ENCODE assay signal across 17 cellular contexts in genomic region chr21:27571706-27572105, GRCh38.
DNase-seq lines count a peak whose midpoint lies in the region; ATAC-seq and TF ChIP-seq lines count a peak whose summit lies in the region.
"Had no signal": no experiment of that assay in that cellular context is flagged by ENCODE, and none has a peak within 500 bp of the region (broad histone marks: within the 10 kb centered on the region; RNA-seq: fewer than 3 reads in every experiment).

No MANE protein-coding gene starts in this region.

- H3K4me1 Mint-ChIP-seq in CD4-positive, alpha-beta T cell (ENCODE audit: low read depth) = no peaks in the 10 kb centered on the region
- H3K4me1 Mint-ChIP-seq: CD4-positive, alpha-beta memory T cell had no signal

- H3K36me3 ChIP-seq in SJCRH30 = no peaks in the 10 kb centered on the region
- H3K36me3 ChIP-seq in psoas muscle (ENCODE audit: insufficient read depth in 1 of 2, low read depth in 1 of 2) = no peaks in the 10 kb centered on the region
- no peaks in the 10 kb centered on the region for H3K36me3 ChIP-seq in H7 (replicated peaks; ENCODE audit: control insufficient read depth, insufficient read depth, low read length)
- H3K36me3 ChIP-seq: Peyer's patch, sigmoid colon had no signal

- H3K27ac Mint-ChIP-seq in CD4-positive, alpha-beta T cell = no peak overlapping the region
- H3K27ac Mint-ChIP-seq: CD4-positive, alpha-beta memory T cell; effector memory CD8-positive, alpha-beta T cell; stimulated activated naive CD8-positive, alpha-beta T cell treated with anti-CD3 and anti-CD28 coated beads, Interleukin-15, Interleukin-2, amounts not matched to agents 100 ng/mL and 50 ng/mL, for 24 hours had no signal

- intact Hi-C loops in psoas muscle (cut with DNase I) = no loop called here
- intact Hi-C loops in CD4-positive, alpha-beta T cell (cut with DNase I, micrococcal nuclease) = no loop called here

- H3K9me3 Mint-ChIP-seq in CD4-positive, alpha-beta T cell = no peaks in the 10 kb centered on the region
- H3K9me3 Mint-ChIP-seq: stimulated activated naive CD8-positive, alpha-beta T cell treated with anti-CD3 and anti-CD28 coated beads, Interleukin-15, Interleukin-2, amounts not matched to agents 100 ng/mL and 50 ng/mL, for 24 hours had no signal

- ATAC-seq in psoas muscle = peak; percentile 56 to 79 (median 72)
- ATAC-seq in CD4-positive, alpha-beta T cell (ENCODE audit: poor library complexity) = no peak
- ATAC-seq: body of pancreas; effector memory CD8-positive, alpha-beta T cell had no signal

- no peaks in the 10 kb centered on the region for H3K36me3 Mint-ChIP-seq in CD4-positive, alpha-beta T cell (ENCODE audit: low read depth)
- H3K36me3 Mint-ChIP-seq: CD4-positive, alpha-beta memory T cell had no signal

- peaks cover 10% of the 10 kb centered on the region for H3K9me3 ChIP-seq in SJCRH30 (replicated peaks)
- no peaks in the 10 kb centered on the region for H3K9me3 ChIP-seq in psoas muscle
- no peaks in the 10 kb centered on the region for H3K9me3 ChIP-seq in CD4-positive, alpha-beta T cell (ENCODE audit: control insufficient read depth, low read length)
- H3K9me3 ChIP-seq: body of pancreas, Peyer's patch, sigmoid colon had no signal

- H3K4me3 ChIP-seq in SJCRH30 (no peak overlapping the region), fibroblast of mammary gland (ENCODE audit: control insufficient read depth, low read depth, low read length) (no peak overlapping the region), psoas muscle (no peak overlapping the region), H7 (ENCODE audit: insufficient read depth, low read depth, low read length) (no peak overlapping the region)
- H3K4me3 ChIP-seq: body of pancreas, hepatocyte, Peyer's patch, sigmoid colon had no signal

- H3K4me1 ChIP-seq in SJCRH30 (peaks cover 47% of the 10 kb centered on the region), psoas muscle (peaks cover 18% of the 10 kb centered on the region)
- H3K4me1 ChIP-seq: body of pancreas, Peyer's patch had no signal

- CTCF ChIA-PET in CD4-positive, alpha-beta T cell (lab: Charles Lee) = no interaction called here

- POLR2A ChIA-PET in CD4-positive, alpha-beta T cell (lab: Charles Lee) = no interaction called here

- H3K27me3 ChIP-seq in SJCRH30 = no peaks in the 10 kb centered on the region
- H3K27me3 ChIP-seq in psoas muscle (ENCODE audit: insufficient read depth in 3 of 3, low read length in 2 of 3) = no peaks in the 10 kb centered on the region
- H3K27me3 ChIP-seq in H7 (ENCODE audit: control insufficient read depth, insufficient read depth, low read length) = no peaks in the 10 kb centered on the region
- no peaks in the 10 kb centered on the region for H3K27me3 ChIP-seq in CD4-positive, alpha-beta T cell (ENCODE audit: control insufficient read depth, insufficient read depth, low read length)
- H3K27me3 ChIP-seq: body of pancreas, hepatocyte, Peyer's patch, sigmoid colon had no signal

- no peaks in the 10 kb centered on the region for H3K27me3 Mint-ChIP-seq in CD4-positive, alpha-beta T cell
- H3K27me3 Mint-ChIP-seq: effector memory CD8-positive, alpha-beta T cell; stimulated activated naive CD8-positive, alpha-beta T cell treated with anti-CD3 and anti-CD28 coated beads, Interleukin-15, Interleukin-2, amounts not matched to agents 100 ng/mL and 50 ng/mL, for 24 hours had no signal

- DNase-seq in ELR (ENCODE audit: low read depth) (peak; percentile 89), SJCRH30 (peak in 1 of 2 experiments; percentile 32), fibroblast of mammary gland (ENCODE audit: low read depth) (peak; percentile 70), psoas muscle (no peak), HuH-7.5 (ENCODE audit: low spot score) (no peak), H7 (no peak), SK-N-DZ (ENCODE audit: low spot score) (no peak)
- DNase-seq in CD4-positive, alpha-beta T cell = no peak
- DNase-seq: activated effector memory CD4-positive, alpha-beta T cell treated with anti-CD3 and anti-CD28 coated beads, Interleukin-2, amount 50 U/mL, for 16 hours; body of pancreas; CD4-positive, alpha-beta memory T cell; effector memory CD8-positive, alpha-beta T cell; NCI-H524; Peyer's patch; sigmoid colon had no signal

- H3K27ac ChIP-seq in SJCRH30 = peak overlapping the region; percentile 84
- peak overlapping the region; percentile 47 for H3K27ac ChIP-seq in psoas muscle
- no peak overlapping the region for H3K27ac ChIP-seq in CD4-positive, alpha-beta T cell (ENCODE audit: low read depth, low read length)
- H3K27ac ChIP-seq: body of pancreas, hepatocyte, Peyer's patch had no signal

- TF ChIP-seq CTCF in fibroblast of mammary gland (conservative IDR thresholded peaks at IDR 0.05; ENCODE audit: control insufficient read depth, insufficient read depth, low read depth, low read length) = no peak
- TF ChIP-seq CTCF in psoas muscle (IDR thresholded peaks at IDR 0.05) = no peak
- no peak for TF ChIP-seq CTCF in CD4-positive, alpha-beta T cell (IDR thresholded peaks at IDR 0.05)

- H3K4me3 Mint-ChIP-seq in CD4-positive, alpha-beta T cell = no peak overlapping the region
- H3K4me3 Mint-ChIP-seq: CD4-positive, alpha-beta memory T cell; effector memory CD8-positive, alpha-beta T cell; stimulated activated naive CD8-positive, alpha-beta T cell treated with anti-CD3 and anti-CD28 coated beads, Interleukin-15, Interleukin-2, amounts not matched to agents 100 ng/mL and 50 ng/mL, for 24 hours had no signal

Comparison
In these comparisons a context has a peak if more than half of its experiments do, and no peak if none do; other contexts are left out.
1. DNase-seq: peak in ELR (single experiment) and fibroblast of mammary gland (single experiment); none in psoas muscle (0 of 2), HuH-7.5 (single experiment), H7 (single experiment), CD4-positive, alpha-beta T cell (0 of 10) and SK-N-DZ (single experiment).